26 cellular contexts compared by ENCODE assay signal in genomic region chr14:64792231-64792630, GRCh38.
"Had no signal": no experiment of that assay in that cellular context is flagged by ENCODE, and none has a peak within 500 bp of the region (broad histone marks: within the 10 kb centered on the region; RNA-seq: fewer than 3 reads in every experiment).

No MANE protein-coding gene starts in this region.

- H3K36me3 Mint-ChIP-seq: activated CD4-positive, alpha-beta memory T cell treated with anti-CD3 and anti-CD28 coated beads for 36 hours; activated naive CD8-positive, alpha-beta T cell treated with anti-CD3 and anti-CD28 coated beads for 36 hours had no signal

- H3K4me3 Mint-ChIP-seq: activated CD4-positive, alpha-beta memory T cell treated with anti-CD3 and anti-CD28 coated beads for 36 hours; activated naive CD8-positive, alpha-beta T cell treated with anti-CD3 and anti-CD28 coated beads for 36 hours; activated T-cell treated with anti-CD3 and anti-CD28 coated beads, Interleukin-2, amount 50 U/mL, for 4 hours; activated T-helper 1 cell treated with anti-CD3 and anti-CD28 coated beads, Interleukin-12 subunit alpha, Interleukin-12 subunit beta, Interleukin-2, Interleukin-4 antibody, amounts not matched to agents 30 ng/mL and 10 ng/mL and 1 ng/mL, durations not matched to agents 14 hours and 24 hours and 36 hours; T-helper 1 cell treated with Interleukin-12 subunit alpha and Interleukin-12 subunit beta and Interleukin-4 antibody, amounts not matched to agents 30 μg/mL and 1 μg/mL, for 36 hours; T-helper 2 cell treated with Interferon-gamma antibody and Interleukin-4, amounts not matched to agents 5 μg/mL and 100 μg/mL, for 36 hours had no signal

- ATAC-seq: activated T-cell treated with anti-CD3 and anti-CD28 coated beads, Interleukin-2, amount 50 U/mL, for 4 hours; Right ventricle myocardium inferior had no signal

- H3K9me3 Mint-ChIP-seq: activated CD4-positive, alpha-beta memory T cell treated with anti-CD3 and anti-CD28 coated beads for 36 hours; activated naive CD8-positive, alpha-beta T cell treated with anti-CD3 and anti-CD28 coated beads for 36 hours; activated T-cell treated with anti-CD3 and anti-CD28 coated beads, Interleukin-2, amount 50 U/mL, for 4 hours; activated T-helper 1 cell treated with anti-CD3 and anti-CD28 coated beads, Interleukin-12 subunit alpha, Interleukin-12 subunit beta, Interleukin-2, Interleukin-4 antibody, amounts not matched to agents 30 ng/mL and 10 ng/mL and 1 ng/mL, durations not matched to agents 14 hours and 24 hours and 36 hours; T-helper 1 cell treated with Interleukin-12 subunit alpha and Interleukin-12 subunit beta and Interleukin-4 antibody, amounts not matched to agents 30 μg/mL and 1 μg/mL, for 36 hours; T-helper 2 cell treated with Interferon-gamma antibody and Interleukin-4, amounts not matched to agents 5 μg/mL and 100 μg/mL, for 36 hours had no signal

- H3K36me3 ChIP-seq: brain microvascular endothelial cell had no signal

- H3K4me1 Mint-ChIP-seq: activated naive CD8-positive, alpha-beta T cell treated with anti-CD3 and anti-CD28 coated beads for 36 hours had no signal

- DNase-seq: activated CD4-positive, alpha-beta T cell treated with anti-CD3 and anti-CD28 coated beads, Interleukin-2, amount 50 U/mL, for 1 hour; activated CD8-positive, alpha-beta memory T cell treated with anti-CD3 and anti-CD28 coated beads, Interleukin-2, amount 50 U/mL, for 4 hours; activated naive CD4-positive, alpha-beta T cell treated with anti-CD3 and anti-CD28 coated beads, Interleukin-2, amount 50 U/mL, for 16 hours; activated naive CD8-positive, alpha-beta T cell treated with anti-CD3 and anti-CD28 coated beads for 36 hours; activated T-cell treated with anti-CD3 and anti-CD28 coated beads for 4 hours; activated T-cell treated with anti-CD3 and anti-CD28 coated beads, Interleukin-2, amount 50 U/mL, for 4 hours; amniotic stem cell; aorta; brain microvascular endothelial cell; central memory CD4-positive, alpha-beta T cell; NCI-H1092 treated with DMSO at 0.1 percent for 48 hours; NCI-H1417 treated with DMSO at 0.1 percent for 48 hours; NCI-H187 treated with DMSO at 0.1 percent for 48 hours; NCI-H2081; NCI-H345; NCI-H524 treated with DMSO at 0.1 percent for 48 hours; PC-9; SIG-M5 had no signal

- H3K27ac Mint-ChIP-seq: activated CD4-positive, alpha-beta memory T cell treated with anti-CD3 and anti-CD28 coated beads for 36 hours; activated naive CD8-positive, alpha-beta T cell treated with anti-CD3 and anti-CD28 coated beads for 36 hours; activated T-helper 1 cell treated with anti-CD3 and anti-CD28 coated beads, Interleukin-12 subunit alpha, Interleukin-12 subunit beta, Interleukin-2, Interleukin-4 antibody, amounts not matched to agents 30 ng/mL and 10 ng/mL and 1 ng/mL, durations not matched to agents 14 hours and 24 hours and 36 hours; T-helper 1 cell treated with Interleukin-12 subunit alpha and Interleukin-12 subunit beta and Interleukin-4 antibody, amounts not matched to agents 30 μg/mL and 1 μg/mL, for 36 hours; T-helper 2 cell treated with Interferon-gamma antibody and Interleukin-4, amounts not matched to agents 5 μg/mL and 100 μg/mL, for 36 hours had no signal

- H3K27me3 Mint-ChIP-seq: activated CD4-positive, alpha-beta memory T cell treated with anti-CD3 and anti-CD28 coated beads for 36 hours; activated naive CD8-positive, alpha-beta T cell treated with anti-CD3 and anti-CD28 coated beads for 36 hours had no signal

- FAIRE-seq: RCC 7860, TTC549 had no signal

- H3K27ac ChIP-seq: brain microvascular endothelial cell, PC-9, RWPE1 had no signal

- H3K4me3 ChIP-seq: PC-9 had no signal

- H3K27me3 ChIP-seq: brain microvascular endothelial cell had no signal
